8 cellular contexts compared by ENCODE assay signal in the genomic region with DNA sequence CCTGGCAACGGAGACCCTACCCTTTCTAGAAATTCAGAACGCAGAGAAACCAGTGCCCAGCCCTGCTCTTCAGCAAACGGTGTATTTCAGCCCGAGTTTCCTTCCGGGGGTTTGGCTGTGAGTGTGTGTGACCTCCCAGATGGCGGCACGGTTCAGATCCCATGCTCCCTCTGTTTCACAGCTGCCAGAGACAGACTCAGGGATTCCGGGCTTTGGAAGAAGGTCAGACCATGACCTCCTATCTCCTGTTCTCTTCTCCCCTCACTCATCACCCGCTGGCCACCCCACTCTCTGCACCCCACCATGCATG.
DNase-seq lines count a peak whose midpoint lies in the region; ATAC-seq, FAIRE-seq and TF ChIP-seq lines count a peak whose summit lies in the region.

No MANE protein-coding gene starts in this region.

- H3K36me3 ChIP-seq in body of pancreas (replicated peaks in 1 of 2; ENCODE audit: insufficient read depth in 1 of 2, low read depth in 2 of 2) (no peaks in the 10 kb centered on the region), keratinocyte (ENCODE audit: control insufficient read depth in 2 of 2, extremely low read depth in 1 of 2, insufficient read depth in 2 of 2, low read length in 2 of 2) (no peaks in the 10 kb centered on the region), sigmoid colon (no peaks in the 10 kb centered on the region)

- 17 to 32% methylated on average over 4 to 9 of the region's 9 CpGs for WGBS in body of pancreas, 2 donors
- 19 to 26% methylated on average over 9 of the region's 9 CpGs for WGBS in sigmoid colon, 2 donors

- H3K9ac ChIP-seq in keratinocyte (ENCODE audit: control insufficient read depth, extremely low read depth, insufficient read depth, low read length), result peak overlapping the region; percentile 64

- ATAC-seq in body of pancreas (peak; percentile 50), SK-N-SH treated with all-trans-retinoic acid at 6 μM for 48 hours (no peak)

- H3K4me3 ChIP-seq in GM12875 (ENCODE audit: low read depth, low read length) (peak overlapping the region; percentile 57), body of pancreas (no peak overlapping the region), keratinocyte (ENCODE audit: control insufficient read depth in 2 of 3, extremely low read depth in 1 of 3, insufficient read depth in 2 of 3, low read depth in 1 of 3, low read length in 3 of 3) (peak overlapping the region; percentile 46 to 70 (median 64)), sigmoid colon (peak overlapping the region; percentile 50 to 80 (median 72))

- H3K79me2 ChIP-seq in keratinocyte (ENCODE audit: control insufficient read depth, insufficient read depth, low read length), result no peaks in the 10 kb centered on the region

- no peaks in the 10 kb centered on the region for H4K20me1 ChIP-seq in keratinocyte (ENCODE audit: control insufficient read depth, extremely low read depth, insufficient read depth, low read length)

- H3K9me1 ChIP-seq in keratinocyte (ENCODE audit: control insufficient read depth, extremely low read depth, insufficient read depth, low read length), result no peaks in the 10 kb centered on the region

- H3K9me3 ChIP-seq in body of pancreas (no peaks in the 10 kb centered on the region), keratinocyte (ENCODE audit: control insufficient read depth, low read depth, low read length) (no peaks in the 10 kb centered on the region), sigmoid colon (no peaks in the 10 kb centered on the region)

- peak in 1 of 4 donors; percentile 22 for DNase-seq in body of pancreas
- DNase-seq in keratinocyte (ENCODE audit: low read depth, low spot score), result no peak
- DNase-seq in sigmoid colon, result peak; percentile 65
- no peak for DNase-seq in COLO829 (ENCODE audit: low spot score)
- DNase-seq in iPS-NIHi7 (ENCODE audit: extremely low spot score), result no peak
- DNase-seq in T-helper 9 cell, result no peak

- peaks cover 0 to 12% of the 10 kb centered on the region in 2 donors for H3K27me3 ChIP-seq in body of pancreas
- peaks cover 4% of the 10 kb centered on the region for H3K27me3 ChIP-seq in keratinocyte (ENCODE audit: control insufficient read depth, extremely low read depth, insufficient read depth, low read length)
- no peaks in the 10 kb centered on the region for H3K27me3 ChIP-seq in sigmoid colon

- no peak for FAIRE-seq in keratinocyte (lab: Jason Lieb, UNC)

- dilution Hi-C loops in keratinocyte (cut with MboI; ENCODE audit: extremely low pct_ligation_motif_present, low sequenced_read_pairs), result no loop called here

- H3K4me1 ChIP-seq in body of pancreas (peaks cover 11% of the 10 kb centered on the region), keratinocyte (ENCODE audit: control insufficient read depth, extremely low read depth, insufficient read depth, low read length) (peaks cover 16% of the 10 kb centered on the region), sigmoid colon (peaks cover 0 to 22% (median 15%) of the 10 kb centered on the region in 4 donors)

- TF ChIP-seq CTCF in GM12875 (IDR thresholded peaks at IDR 0.05; ENCODE audit: borderline replicate concordance, insufficient read depth, low read depth, low read length), result no peak
- TF ChIP-seq CTCF in body of pancreas (IDR thresholded peaks at IDR 0.05), result no peak
- no peak for TF ChIP-seq CTCF in keratinocyte (optimal IDR thresholded peaks at IDR 0.05 in 1 of 3, IDR thresholded peaks at IDR 0.05 in 1 of 3, conservative IDR thresholded peaks at IDR 0.05 in 1 of 3; ENCODE audit: extremely low read depth in 1 of 3, insufficient read depth in 2 of 3, low read length in 3 of 3)
- TF ChIP-seq CTCF in sigmoid colon (IDR thresholded peaks at IDR 0.05), result no peak

- H3K4me2 ChIP-seq in keratinocyte (ENCODE audit: control insufficient read depth, extremely low read depth, insufficient read depth, low read depth, low read length), result peak overlapping the region; percentile 74

- intact Hi-C loops in body of pancreas (cut with DNase I), result no loop called here
- intact Hi-C loops in sigmoid colon (cut with DNase I), result loop anchor here (2.0 to 5.0 kb wide), 2 partner anchors 138 to 256 kb away; a partner anchor contains a TSS

- H2AFZ ChIP-seq in keratinocyte (ENCODE audit: control insufficient read depth, low read length), result peak overlapping the region; percentile 94

- no peak overlapping the region for H3K27ac ChIP-seq in body of pancreas
- H3K27ac ChIP-seq in keratinocyte (ENCODE audit: control insufficient read depth, insufficient read depth, low read length), result no peak overlapping the region
- H3K27ac ChIP-seq in sigmoid colon, result peak overlapping the region in 3 of 4 donors; percentile 53 to 66 (median 54)

- TF ChIP-seq POLR2A in body of pancreas (IDR thresholded peaks at IDR 0.05) (no peak), sigmoid colon (IDR thresholded peaks at IDR 0.05) (no peak)

- no peak for TF ChIP-seq EP300 in sigmoid colon (IDR thresholded peaks at IDR 0.05)

TF ChIP-seq in SK-N-SH treated with all-trans-retinoic acid at 6 μM for 48 hours, 23 proteins besides CTCF, POLR2A, EP300 and RAD21:
- TF ChIP-seq, protein P1, sequence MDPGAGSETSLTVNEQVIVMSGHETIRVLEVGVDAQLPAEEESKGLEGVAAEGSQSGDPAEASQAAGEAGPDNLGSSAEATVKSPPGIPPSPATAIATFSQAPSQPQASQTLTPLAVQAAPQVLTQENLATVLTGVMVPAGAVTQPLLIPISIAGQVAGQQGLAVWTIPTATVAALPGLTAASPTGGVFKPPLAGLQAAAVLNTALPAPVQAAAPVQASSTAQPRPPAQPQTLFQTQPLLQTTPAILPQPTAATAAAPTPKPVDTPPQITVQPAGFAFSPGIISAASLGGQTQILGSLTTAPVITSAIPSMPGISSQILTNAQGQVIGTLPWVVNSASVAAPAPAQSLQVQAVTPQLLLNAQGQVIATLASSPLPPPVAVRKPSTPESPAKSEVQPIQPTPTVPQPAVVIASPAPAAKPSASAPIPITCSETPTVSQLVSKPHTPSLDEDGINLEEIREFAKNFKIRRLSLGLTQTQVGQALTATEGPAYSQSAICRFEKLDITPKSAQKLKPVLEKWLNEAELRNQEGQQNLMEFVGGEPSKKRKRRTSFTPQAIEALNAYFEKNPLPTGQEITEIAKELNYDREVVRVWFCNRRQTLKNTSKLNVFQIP (CRISPR knock-in tag; IDR thresholded peaks at IDR 0.05; ENCODE audit: borderline replicate concordance, low read depth), result no peak
- TF ChIP-seq, protein P2, sequence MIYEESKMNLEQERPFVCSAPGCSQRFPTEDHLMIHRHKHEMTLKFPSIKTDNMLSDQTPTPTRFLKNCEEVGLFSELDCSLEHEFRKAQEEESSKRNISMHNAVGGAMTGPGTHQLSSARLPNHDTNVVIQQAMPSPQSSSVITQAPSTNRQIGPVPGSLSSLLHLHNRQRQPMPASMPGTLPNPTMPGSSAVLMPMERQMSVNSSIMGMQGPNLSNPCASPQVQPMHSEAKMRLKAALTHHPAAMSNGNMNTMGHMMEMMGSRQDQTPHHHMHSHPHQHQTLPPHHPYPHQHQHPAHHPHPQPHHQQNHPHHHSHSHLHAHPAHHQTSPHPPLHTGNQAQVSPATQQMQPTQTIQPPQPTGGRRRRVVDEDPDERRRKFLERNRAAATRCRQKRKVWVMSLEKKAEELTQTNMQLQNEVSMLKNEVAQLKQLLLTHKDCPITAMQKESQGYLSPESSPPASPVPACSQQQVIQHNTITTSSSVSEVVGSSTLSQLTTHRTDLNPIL (CRISPR knock-in tag; IDR thresholded peaks at IDR 0.05; ENCODE audit: low read depth), result no peak
- TF ChIP-seq SNAI2 (CRISPR knock-in tag; IDR thresholded peaks at IDR 0.05) (no peak), CSDC2 (CRISPR knock-in tag; IDR thresholded peaks at IDR 0.05) (no peak)
- TF ChIP-seq, protein P3, sequence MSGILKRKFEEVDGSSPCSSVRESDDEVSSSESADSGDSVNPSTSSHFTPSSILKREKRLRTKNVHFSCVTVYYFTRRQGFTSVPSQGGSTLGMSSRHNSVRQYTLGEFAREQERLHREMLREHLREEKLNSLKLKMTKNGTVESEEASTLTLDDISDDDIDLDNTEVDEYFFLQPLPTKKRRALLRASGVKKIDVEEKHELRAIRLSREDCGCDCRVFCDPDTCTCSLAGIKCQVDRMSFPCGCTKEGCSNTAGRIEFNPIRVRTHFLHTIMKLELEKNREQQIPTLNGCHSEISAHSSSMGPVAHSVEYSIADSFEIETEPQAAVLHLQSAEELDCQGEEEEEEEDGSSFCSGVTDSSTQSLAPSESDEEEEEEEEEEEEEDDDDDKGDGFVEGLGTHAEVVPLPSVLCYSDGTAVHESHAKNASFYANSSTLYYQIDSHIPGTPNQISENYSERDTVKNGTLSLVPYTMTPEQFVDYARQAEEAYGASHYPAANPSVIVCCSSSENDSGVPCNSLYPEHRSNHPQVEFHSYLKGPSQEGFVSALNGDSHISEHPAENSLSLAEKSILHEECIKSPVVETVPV (CRISPR knock-in tag; IDR thresholded peaks at IDR 0.05), result no peak
- TF ChIP-seq, protein P4, sequence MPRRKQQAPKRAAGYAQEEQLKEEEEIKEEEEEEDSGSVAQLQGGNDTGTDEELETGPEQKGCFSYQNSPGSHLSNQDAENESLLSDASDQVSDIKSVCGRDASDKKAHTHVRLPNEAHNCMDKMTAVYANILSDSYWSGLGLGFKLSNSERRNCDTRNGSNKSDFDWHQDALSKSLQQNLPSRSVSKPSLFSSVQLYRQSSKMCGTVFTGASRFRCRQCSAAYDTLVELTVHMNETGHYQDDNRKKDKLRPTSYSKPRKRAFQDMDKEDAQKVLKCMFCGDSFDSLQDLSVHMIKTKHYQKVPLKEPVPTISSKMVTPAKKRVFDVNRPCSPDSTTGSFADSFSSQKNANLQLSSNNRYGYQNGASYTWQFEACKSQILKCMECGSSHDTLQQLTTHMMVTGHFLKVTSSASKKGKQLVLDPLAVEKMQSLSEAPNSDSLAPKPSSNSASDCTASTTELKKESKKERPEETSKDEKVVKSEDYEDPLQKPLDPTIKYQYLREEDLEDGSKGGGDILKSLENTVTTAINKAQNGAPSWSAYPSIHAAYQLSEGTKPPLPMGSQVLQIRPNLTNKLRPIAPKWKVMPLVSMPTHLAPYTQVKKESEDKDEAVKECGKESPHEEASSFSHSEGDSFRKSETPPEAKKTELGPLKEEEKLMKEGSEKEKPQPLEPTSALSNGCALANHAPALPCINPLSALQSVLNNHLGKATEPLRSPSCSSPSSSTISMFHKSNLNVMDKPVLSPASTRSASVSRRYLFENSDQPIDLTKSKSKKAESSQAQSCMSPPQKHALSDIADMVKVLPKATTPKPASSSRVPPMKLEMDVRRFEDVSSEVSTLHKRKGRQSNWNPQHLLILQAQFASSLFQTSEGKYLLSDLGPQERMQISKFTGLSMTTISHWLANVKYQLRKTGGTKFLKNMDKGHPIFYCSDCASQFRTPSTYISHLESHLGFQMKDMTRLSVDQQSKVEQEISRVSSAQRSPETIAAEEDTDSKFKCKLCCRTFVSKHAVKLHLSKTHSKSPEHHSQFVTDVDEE (CRISPR knock-in tag; IDR thresholded peaks at IDR 0.05), result no peak

Comparison
In these comparisons a context has a peak if more than half of its experiments do, and no peak if none do; other contexts are left out.
1. H3K4me3 ChIP-seq: peak in GM12875 (single experiment), keratinocyte (3 of 3) and sigmoid colon (4 of 4); none in body of pancreas (0 of 2).
2. H3K27ac ChIP-seq: peak in sigmoid colon (3 of 4); none in body of pancreas (0 of 4) and keratinocyte (single experiment).